Comparison of ENCODE assay signal across 17 cellular contexts in the genomic region with DNA sequence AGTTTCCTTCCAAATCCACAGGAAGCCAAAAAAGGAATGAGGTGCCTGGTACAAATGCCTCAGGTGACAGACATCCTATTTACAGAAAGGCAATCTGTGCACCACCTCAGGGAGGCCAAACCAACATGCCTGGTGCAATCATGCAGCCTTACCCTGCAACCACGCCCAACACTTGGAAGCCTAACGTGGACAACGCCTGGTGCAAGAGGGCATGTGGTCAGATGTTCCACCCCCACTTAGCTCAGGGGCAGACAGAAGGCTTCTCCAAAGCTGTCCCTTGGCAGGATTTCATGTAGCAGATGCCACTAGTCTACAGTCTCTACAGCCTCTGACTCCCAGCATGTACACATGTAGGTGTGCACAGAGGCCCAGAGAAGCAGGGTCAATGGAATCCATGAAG.
DNase-seq lines count a peak whose midpoint lies in the region; FAIRE-seq and TF ChIP-seq lines count a peak whose summit lies in the region.
"Had no signal": no experiment of that assay in that cellular context is flagged by ENCODE, and none has a peak within 500 bp of the region (broad histone marks: within the 10 kb centered on the region; RNA-seq: fewer than 3 reads in every experiment).

No MANE protein-coding gene starts in this region.

- H3K27ac ChIP-seq in mesenchymal stem cell (ENCODE audit: low read length, poor library complexity, severe bottlenecking) (no peak overlapping the region), transverse colon (peak overlapping the region in 2 of 4 donors; percentile 10 to 34)
- H3K27ac ChIP-seq: BLaER1 had no signal

- intact Hi-C loops in transverse colon (cut with DNase I; ENCODE audit: low total_unique reads), result no loop called here

- peak; percentile 16 for DNase-seq in NCI-H2171 treated with DMSO at 0.1 percent for 48 hours (lab: John Stamatoyannopoulos, UW)
- no peak for DNase-seq in NCI-H2171 (lab: John Stamatoyannopoulos, UW)
- DNase-seq in bronchial epithelial cell (ENCODE audit: low read depth), result no peak
- DNase-seq in mesenchymal stem cell, result no peak
- peak; percentile 74 for DNase-seq in transverse colon
- no peak for DNase-seq in MV-4-11 (lab: John Stamatoyannopoulos, UW)
- DNase-seq in NCI-H82 treated with DMSO at 0.1 percent for 48 hours (lab: John Stamatoyannopoulos, UW; ENCODE audit: unreplicated experiment), result no peak
- no peak for DNase-seq in LoVo (ENCODE audit: low spot score)
- DNase-seq: 8988T, GOT3, IMR-90, Kasumi-1, NCI-H1436 treated with DMSO at 0.1 percent for 48 hours, NCI-H2081, NCI-H345, NCI-H748 treated with DMSO at 0.1 percent for 48 hours had no signal

- H2BK12ac ChIP-seq in mesenchymal stem cell (ENCODE audit: low read length in 2 of 2), result no peak overlapping the region

- no peak for TF ChIP-seq EP300 in transverse colon (IDR thresholded peaks at IDR 0.05; ENCODE audit: low read depth)

- H3K9ac ChIP-seq in mesenchymal stem cell (ENCODE audit: low read length), result no peak overlapping the region
- H3K9ac ChIP-seq: BLaER1 had no signal

- TF ChIP-seq CTCF in bronchial epithelial cell (IDR thresholded peaks at IDR 0.05; ENCODE audit: insufficient read depth, low read length, severe bottlenecking) (no peak), transverse colon (IDR thresholded peaks at IDR 0.05) (no peak)

- no peak overlapping the region for H3K18ac ChIP-seq in mesenchymal stem cell (ENCODE audit: low read depth in 1 of 2, low read length in 2 of 2)

- WGBS in mesenchymal stem cell, result 97% methylated on average over 3 of the region's 3 CpGs
- WGBS in transverse colon (ENCODE audit: low coverage in 1 of 2), 2 donors, result 49% methylated on average over 3 of the region's 3 CpGs; no CpG with 5 or more reads in 1 of the 2 donors

- peak; percentile 18 for FAIRE-seq in bronchial epithelial cell (lab: Jason Lieb, UNC)

- H2BK5ac ChIP-seq in mesenchymal stem cell (ENCODE audit: low read depth, low read length, poor library complexity, severe bottlenecking), result no peak overlapping the region

- H2BK120ac ChIP-seq in mesenchymal stem cell (ENCODE audit: low read depth, low read length), result no peak overlapping the region

- H3K9me3 ChIP-seq in mesenchymal stem cell (ENCODE audit: control insufficient read depth, low read length) (no peaks in the 10 kb centered on the region), transverse colon (no peaks in the 10 kb centered on the region)

- H3K4me3 ChIP-seq in bronchial epithelial cell (ENCODE audit: low read depth, low read length), result no peak overlapping the region
- H3K4me3 ChIP-seq in mesenchymal stem cell (ENCODE audit: insufficient read depth in 1 of 2, low read depth in 1 of 2, low read length in 2 of 2), result no peak overlapping the region
- H3K4me3 ChIP-seq in transverse colon, result no peak overlapping the region
- H3K4me3 ChIP-seq: BLaER1 had no signal

- no peak overlapping the region for H3K23ac ChIP-seq in mesenchymal stem cell (ENCODE audit: low read length in 2 of 2)

- H3K4me1 ChIP-seq in mesenchymal stem cell (ENCODE audit: control insufficient read depth, insufficient read depth, low read depth, low read length) (peaks cover under 1% of the 10 kb centered on the region), transverse colon (peaks cover 7 to 19% (median 15%) of the 10 kb centered on the region in 4 donors)

- no peak overlapping the region for H3K4me2 ChIP-seq in mesenchymal stem cell (ENCODE audit: low read length, poor library complexity, severe bottlenecking)
- H3K4me2 ChIP-seq: BLaER1 had no signal

- no peaks in the 10 kb centered on the region for H3K36me3 ChIP-seq in bronchial epithelial cell (ENCODE audit: control insufficient read depth, insufficient read depth, low read length)
- no peaks in the 10 kb centered on the region for H3K36me3 ChIP-seq in mesenchymal stem cell (ENCODE audit: control insufficient read depth in 1 of 2, insufficient read depth in 2 of 2, low read depth in 1 of 2, low read length in 2 of 2)
- no peaks in the 10 kb centered on the region for H3K36me3 ChIP-seq in transverse colon
- H3K36me3 ChIP-seq: BLaER1 had no signal

- in situ Hi-C loops in transverse colon (cut with MboI; ENCODE audit: low pct_ligation_motif_present in 1 of 4, low pct_unique_long_range_greater_than_20kb in 1 of 4, low sequenced_read_pairs in 3 of 4), result no loop called here

- no peak overlapping the region for H4K91ac ChIP-seq in mesenchymal stem cell (ENCODE audit: low read length)

- H2AFZ ChIP-seq in mesenchymal stem cell (ENCODE audit: low read depth, low read length), result peak overlapping the region; percentile 10

- H3K79me1 ChIP-seq in mesenchymal stem cell (replicated peaks; ENCODE audit: low read length, poor library complexity, severe bottlenecking), result peaks cover 24% of the 10 kb centered on the region

- H4K8ac ChIP-seq in mesenchymal stem cell (ENCODE audit: low read length), result no peak overlapping the region

- H2BK15ac ChIP-seq in mesenchymal stem cell (ENCODE audit: low read depth, poor library complexity, severe bottlenecking), result no peak overlapping the region

- no peaks in the 10 kb centered on the region for H3K27me3 ChIP-seq in bronchial epithelial cell (ENCODE audit: control insufficient read depth, insufficient read depth, low read length)
- no peaks in the 10 kb centered on the region for H3K27me3 ChIP-seq in mesenchymal stem cell (ENCODE audit: control insufficient read depth in 1 of 2, insufficient read depth in 1 of 2, low read length in 2 of 2)
- no peaks in the 10 kb centered on the region for H3K27me3 ChIP-seq in transverse colon
- H3K27me3 ChIP-seq: BLaER1 had no signal

- peak overlapping the region in 1 of 2 experiments; percentile 68 for H3K14ac ChIP-seq in mesenchymal stem cell (ENCODE audit: low read length in 2 of 2)

- no peak for TF ChIP-seq POLR2A in transverse colon (IDR thresholded peaks at IDR 0.05)

- H3K4ac ChIP-seq in mesenchymal stem cell (ENCODE audit: low read depth in 1 of 2, low read length in 2 of 2), result no peak overlapping the region

- no peak overlapping the region for H2AK5ac ChIP-seq in mesenchymal stem cell (ENCODE audit: low read length, severe bottlenecking)

Comparison
In these comparisons a context has a peak if more than half of its experiments do, and no peak if none do; other contexts are left out.
1. DNase-seq: peak in NCI-H2171 treated with DMSO at 0.1 percent for 48 hours (single experiment) and transverse colon (single experiment); none in NCI-H2171 (single experiment), bronchial epithelial cell (single experiment), mesenchymal stem cell (single experiment), MV-4-11 (single experiment), NCI-H82 treated with DMSO at 0.1 percent for 48 hours (single experiment) and LoVo (single experiment).